ENCODE assay signal across 10 cellular contexts in the genomic region with DNA sequence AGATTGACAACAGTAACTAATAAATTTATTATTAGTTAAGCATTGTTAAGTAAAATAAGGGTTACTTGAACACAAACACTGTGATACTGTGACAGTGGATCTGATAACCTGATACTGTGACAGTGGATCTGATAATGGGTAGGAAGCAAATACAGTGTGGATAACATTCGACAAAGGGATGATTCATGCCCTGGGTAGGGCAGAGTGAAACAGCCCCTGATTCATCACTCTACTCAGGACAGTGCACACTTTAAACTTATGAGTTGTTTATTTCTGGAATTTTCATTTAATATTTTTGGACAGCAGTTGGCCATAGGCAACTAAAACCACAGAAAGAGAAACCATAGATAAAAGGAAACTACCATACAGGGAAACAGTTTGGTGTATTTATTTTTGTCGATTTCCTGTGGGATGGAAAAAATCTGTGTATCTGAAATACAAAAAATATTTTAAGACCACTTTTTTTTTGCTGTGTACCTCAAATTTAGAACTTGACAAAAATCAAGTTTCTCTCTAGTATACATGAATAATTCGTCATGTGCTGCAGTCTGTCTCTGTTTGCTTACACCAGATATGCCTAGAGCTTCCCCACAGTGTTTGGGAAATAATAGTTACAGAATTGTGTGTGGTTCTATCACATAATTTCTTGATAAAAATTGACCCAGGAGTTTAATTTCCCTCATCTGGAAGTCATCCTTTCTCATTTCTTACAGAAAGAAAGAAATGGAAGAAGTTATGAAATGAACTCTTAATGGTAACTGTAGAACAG.
DNase-seq lines count a peak whose midpoint lies in the region; TF ChIP-seq lines count a peak whose summit lies in the region.
"Had no signal": no experiment of that assay in that cellular context is flagged by ENCODE, and none has a peak within 500 bp of the region (broad histone marks: within the 10 kb centered on the region; RNA-seq: fewer than 3 reads in every experiment).

No MANE protein-coding gene starts in this region.

- H3K27ac Mint-ChIP-seq in immature natural killer cell: no peak overlapping the region
- H3K27ac Mint-ChIP-seq: activated naive CD4-positive, alpha-beta T cell treated with anti-CD3 and anti-CD28 coated beads, Interleukin-2, amount 50 U/mL, for 24 hours had no signal

- H3K79me2 ChIP-seq in trophoblast cell (ENCODE audit: control insufficient read depth, insufficient read depth, low read length, poor library complexity): no peaks in the 10 kb centered on the region

- no peaks in the 10 kb centered on the region for H3K79me1 ChIP-seq in trophoblast cell (ENCODE audit: low read length)

- no peak overlapping the region for H3K9ac ChIP-seq in trophoblast cell (ENCODE audit: low read length)

- no peak overlapping the region for H4K12ac ChIP-seq in trophoblast cell (ENCODE audit: low read depth, low read length)

- no peak overlapping the region for H4K8ac ChIP-seq in trophoblast cell (ENCODE audit: low read depth, low read length)

- no peak overlapping the region for H2AFZ ChIP-seq in trophoblast cell (ENCODE audit: insufficient read depth, low read length, poor library complexity)

- H3K4me2 ChIP-seq in trophoblast cell (ENCODE audit: low read length): no peak overlapping the region

- no peak overlapping the region for H3K4me3 ChIP-seq in GM12865 (ENCODE audit: low read depth, low read length)
- no peak overlapping the region for H3K4me3 ChIP-seq in trophoblast cell (ENCODE audit: low read depth, low read length)

- H2BK12ac ChIP-seq in trophoblast cell (ENCODE audit: low read length): no peak overlapping the region

- no peak overlapping the region for H3K18ac ChIP-seq in trophoblast cell (ENCODE audit: low read length)

- no CpG with 5 or more reads among the region's 3 CpGs for WGBS in trophoblast cell (ENCODE audit: extremely low coverage, insufficient coverage, insufficient read length)

- H3K36me3 ChIP-seq in trophoblast cell (ENCODE audit: control insufficient read depth in 1 of 2, insufficient read depth in 2 of 2, low read length in 2 of 2): no peaks in the 10 kb centered on the region

- TF ChIP-seq CTCF in GM12865 (IDR thresholded peaks at IDR 0.05; ENCODE audit: insufficient read depth, low read depth, low read length, missing control alignments): no peak

- H3K4me1 ChIP-seq in trophoblast cell (ENCODE audit: control insufficient read depth in 1 of 2, insufficient read depth in 2 of 2, low read length in 2 of 2): peaks cover 0 to 4% of the 10 kb centered on the region in 2 experiments

- H3K4ac ChIP-seq in trophoblast cell (ENCODE audit: low read depth, low read length): no peak overlapping the region

- no peak overlapping the region for H2AK5ac ChIP-seq in trophoblast cell (ENCODE audit: low read length)

- H3K23ac ChIP-seq in trophoblast cell (ENCODE audit: low read length): no peak overlapping the region

- no peak overlapping the region for H3K4me3 Mint-ChIP-seq in immature natural killer cell
- H3K4me3 Mint-ChIP-seq: activated naive CD4-positive, alpha-beta T cell treated with anti-CD3 and anti-CD28 coated beads, Interleukin-2, amount 50 U/mL, for 24 hours had no signal

- H2BK120ac ChIP-seq in trophoblast cell (ENCODE audit: insufficient read depth, low read length, poor library complexity): no peak overlapping the region

- no peaks in the 10 kb centered on the region for H3K27me3 ChIP-seq in trophoblast cell (ENCODE audit: insufficient read depth, low read length)

- no peak overlapping the region for H3K14ac ChIP-seq in trophoblast cell (ENCODE audit: low read length)

- no peaks in the 10 kb centered on the region for H3K9me3 ChIP-seq in trophoblast cell (ENCODE audit: insufficient read depth, low read depth, low read length)

- H3K9me3 Mint-ChIP-seq in immature natural killer cell: no peaks in the 10 kb centered on the region
- H3K9me3 Mint-ChIP-seq: activated naive CD4-positive, alpha-beta T cell treated with anti-CD3 and anti-CD28 coated beads, Interleukin-2, amount 50 U/mL, for 24 hours had no signal

- no peak overlapping the region for H3K27ac ChIP-seq in trophoblast cell (ENCODE audit: low read depth, low read length)

- peaks cover 2 to 3% (median 2%) of the 10 kb centered on the region in 3 donors for H3K27me3 Mint-ChIP-seq in immature natural killer cell (ENCODE audit: low read depth in 3 of 3)
- H3K27me3 Mint-ChIP-seq: activated naive CD4-positive, alpha-beta T cell treated with anti-CD3 and anti-CD28 coated beads, Interleukin-2, amount 50 U/mL, for 24 hours had no signal

- H2BK5ac ChIP-seq in trophoblast cell (ENCODE audit: low read depth, low read length, poor library complexity): no peak overlapping the region

- DNase-seq in GM12865 (ENCODE audit: low read depth) (peak; percentile 13), M059J (ENCODE audit: low read depth) (peak; percentile 80), dermis blood vessel endothelial cell (peak; percentile 68), trophoblast cell (peak; percentile 31 to 35), retina (no peak), midbrain (lab: John Stamatoyannopoulos, UW) (no peak), NCI-H1436 (lab: John Stamatoyannopoulos, UW) (no peak), immature natural killer cell (no peak)
- DNase-seq: NCI-H748 treated with DMSO at 0.1 percent for 48 hours had no signal

- H4K91ac ChIP-seq in trophoblast cell (ENCODE audit: low read depth, low read length): no peak overlapping the region

- peaks cover 8 to 19% (median 8%) of the 10 kb centered on the region in 3 donors for H3K36me3 Mint-ChIP-seq in immature natural killer cell
- H3K36me3 Mint-ChIP-seq: activated naive CD4-positive, alpha-beta T cell treated with anti-CD3 and anti-CD28 coated beads, Interleukin-2, amount 50 U/mL, for 24 hours had no signal

- H3K4me1 Mint-ChIP-seq in immature natural killer cell: peaks cover 0 to 11% of the 10 kb centered on the region in 2 donors
- H3K4me1 Mint-ChIP-seq: activated naive CD4-positive, alpha-beta T cell treated with anti-CD3 and anti-CD28 coated beads, Interleukin-2, amount 50 U/mL, for 24 hours had no signal

Comparison
In these comparisons a context has a peak if more than half of its experiments do, and no peak if none do; other contexts are left out.
1. DNase-seq: peak in GM12865 (single experiment), M059J (single experiment), dermis blood vessel endothelial cell (single experiment) and trophoblast cell (2 of 2); none in retina (single experiment), midbrain (single experiment), NCI-H1436 (single experiment) and immature natural killer cell (0 of 3).